In the genomic region with DNA sequence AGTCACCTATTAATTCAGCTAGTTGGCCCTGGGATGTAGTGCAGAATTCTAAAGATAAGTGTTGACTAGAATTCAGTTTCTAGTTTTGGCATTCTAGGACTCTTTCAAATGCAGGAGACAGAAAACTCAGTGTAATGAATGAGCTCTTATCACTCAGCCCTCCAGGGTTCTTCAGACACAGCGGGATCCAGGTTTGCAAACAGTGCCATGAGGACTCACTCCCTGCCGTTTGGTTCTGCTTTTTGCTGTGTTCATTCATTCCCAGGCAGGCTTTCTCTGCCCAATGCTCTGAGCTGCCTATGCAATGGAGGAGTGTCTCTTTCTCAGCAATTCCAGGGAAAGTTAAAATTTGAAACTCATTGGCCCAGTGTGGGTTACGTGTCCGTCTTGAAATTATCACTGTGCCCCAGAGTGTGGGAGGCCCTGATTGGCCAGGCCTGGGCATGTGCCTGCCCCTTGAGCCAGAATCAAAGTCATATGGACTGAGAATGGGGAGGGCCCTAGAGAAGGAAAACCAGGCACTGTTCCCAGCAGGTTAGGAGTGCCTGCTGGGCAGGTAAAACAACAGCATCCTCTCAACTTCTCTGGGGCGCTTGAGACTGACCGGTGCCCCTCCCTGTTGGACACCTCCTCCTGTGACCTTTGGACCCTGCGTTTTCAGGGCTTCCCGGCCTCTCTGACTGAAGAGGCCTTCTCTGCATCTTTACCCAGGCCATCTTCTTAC, we compare ENCODE assay signal across 13 cellular contexts. TPM values are rescaled to one million over a fixed set of nuclear protein-coding genes. Genes with fewer than 3 reads are reported as not detected.
DNase-seq lines count a peak whose midpoint lies in the region; TF ChIP-seq lines count a peak whose summit lies in the region.
"Had no signal": no experiment of that assay in that cellular context is flagged by ENCODE, and none has a peak within 500 bp of the region (broad histone marks: within the 10 kb centered on the region; RNA-seq: fewer than 3 reads in every experiment).

No MANE protein-coding gene starts in this region.

- peaks cover 0 to 17% of the 10 kb centered on the region in 2 donors for H3K4me1 ChIP-seq in thyroid gland

- no peak for TF ChIP-seq CTCF in RWPE1 (conservative IDR thresholded peaks at IDR 0.05; ENCODE audit: low read depth)
- TF ChIP-seq CTCF in thyroid gland (IDR thresholded peaks at IDR 0.05): no peak

- no peak overlapping the region for H3K4me3 ChIP-seq in thyroid gland (replicated peaks in 1 of 3)
- H3K4me3 ChIP-seq: coronary artery, MG63, skin epidermis had no signal

- H3K36me3 ChIP-seq in thyroid gland: no peaks in the 10 kb centered on the region
- H3K36me3 ChIP-seq: MG63 had no signal

- TF ChIP-seq POLR2A in thyroid gland (IDR thresholded peaks at IDR 0.05): no peak

- POLR2A ChIA-PET in RWPE1 (lab: Yijun Ruan, JAX; ENCODE audit: low non-redundant PET): no interaction called here

- H3K27ac ChIP-seq in RWPE1 (peak overlapping the region; percentile 10; the same call in 1 of the 2 replicates), thyroid gland (no peak overlapping the region)
- H3K27ac ChIP-seq: skin epidermis had no signal

- intact Hi-C loops in thyroid gland (cut with DNase I): no loop called here

- CTCF ChIA-PET in RWPE1 (lab: Yijun Ruan, JAX): interaction anchor here (0.6 to 1.5 kb wide), 2 partner anchors 44 to 58 kb away, joined by 4 read pairs; no protein-coding TSS in a partner anchor

- no peaks in the 10 kb centered on the region for H3K27me3 ChIP-seq in thyroid gland
- H3K27me3 ChIP-seq: MG63 had no signal

- DNase-seq in NCI-H1092 treated with DMSO at 0.1 percent for 48 hours (lab: John Stamatoyannopoulos, UW) (peak; percentile 42), NCI-H1092 (lab: John Stamatoyannopoulos, UW) (no peak), RWPE1 (ENCODE audit: low spot score) (no peak), iPS-NIHi11 (ENCODE audit: low spot score) (peak; percentile 59), thyroid gland (peak; percentile 58 to 67), medulla oblongata (ENCODE audit: extremely low spot score) (no peak), NCI-H2029 treated with DMSO at 0.1 percent for 48 hours (lab: John Stamatoyannopoulos, UW) (no peak)
- no peak for DNase-seq in activated CD8-positive, alpha-beta memory T cell treated with anti-CD3 and anti-CD28 coated beads, Interleukin-2, amount 50 U/mL, for 4 hours
- DNase-seq: activated naive CD8-positive, alpha-beta T cell treated with anti-CD3 and anti-CD28 coated beads for 36 hours; MG63; NCI-H446 had no signal

- no peaks in the 10 kb centered on the region for H3K9me3 ChIP-seq in thyroid gland
- H3K9me3 ChIP-seq: MG63 had no signal

- WGBS in thyroid gland, 2 donors: 23 to 26% methylated on average over 8 of the region's 8 CpGs

RNA-seq across cellular contexts. Expression of a gene that starts 43.4 kb away (rescaled TPM):
- total RNA-seq in thyroid gland: 10 to 100 TPM in 1 of 4 donors, 1 to 10 TPM in 3; 3.7 to 12.0 (median 6.4) TPM
- total RNA-seq: activated naive CD8-positive, alpha-beta T cell treated with anti-CD3 and anti-CD28 coated beads for 36 hours had no signal

RNA-seq across cellular contexts. Expression of a gene that starts 50.1 kb away (rescaled TPM):
- 1 to 10 TPM in 1 of 4 donors, under 1 TPM in 3; 0.54 to 1.9 (median 0.75) TPM for total RNA-seq in thyroid gland

Comparison
In these comparisons a context has a peak if more than half of its experiments do, and no peak if none do; other contexts are left out.
1. DNase-seq: peak in NCI-H1092 treated with DMSO at 0.1 percent for 48 hours (single experiment), iPS-NIHi11 (single experiment) and thyroid gland (2 of 2); none in NCI-H1092 (single experiment), RWPE1 (single experiment), medulla oblongata (single experiment), NCI-H2029 treated with DMSO at 0.1 percent for 48 hours (single experiment) and activated CD8-positive, alpha-beta memory T cell treated with anti-CD3 and anti-CD28 coated beads, Interleukin-2, amount 50 U/mL, for 4 hours (single experiment).